In the genomic region with DNA sequence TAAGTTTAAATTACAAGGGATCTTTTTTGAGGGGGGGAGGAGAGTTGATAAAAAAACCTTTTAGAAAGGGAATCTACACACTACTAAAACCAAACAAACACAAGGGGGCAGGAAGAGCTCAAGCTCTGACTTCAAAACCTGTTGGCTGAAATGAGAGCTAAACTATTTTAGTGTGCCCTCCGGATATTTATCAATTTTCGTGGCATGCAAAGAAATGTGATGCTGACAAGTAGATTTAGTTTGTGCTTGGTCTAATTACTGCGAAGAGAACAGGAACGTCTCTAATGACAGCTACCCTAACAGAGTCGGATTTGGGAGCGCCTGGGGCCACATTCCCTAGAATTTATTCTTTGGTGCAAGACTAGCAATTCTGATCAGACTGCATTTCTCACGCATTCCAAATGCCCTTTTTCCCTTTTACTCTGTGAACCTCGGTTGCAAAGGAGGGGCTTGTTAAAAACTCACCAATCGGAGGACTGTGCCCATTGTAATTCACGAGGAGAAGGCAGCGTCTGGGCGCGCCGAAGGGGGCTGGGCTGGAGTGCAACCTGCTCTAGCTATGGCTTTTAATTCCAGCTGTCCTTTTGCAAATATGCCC, we compare ENCODE assay signal across 9 cellular contexts. TPM values are rescaled to one million over a fixed set of nuclear protein-coding genes. Genes with fewer than 3 reads are reported as not detected.
A peak's percentile ranks its signal among the peaks of the same experiment; 100 is the strongest.
DNase-seq lines count a peak whose midpoint lies in the region; ATAC-seq, FAIRE-seq and TF ChIP-seq lines count a peak whose summit lies in the region.
"Had no signal": no experiment of that assay in that cellular context is flagged by ENCODE, and none has a peak within 500 bp of the region (broad histone marks: within the 10 kb centered on the region; RNA-seq: fewer than 3 reads in every experiment).

No MANE protein-coding gene starts in this region.

- peak overlapping the region; percentile 98 for H3K4me2 ChIP-seq in hepatocyte

- no peak overlapping the region for H3K27ac ChIP-seq in hepatocyte
- H3K27ac ChIP-seq in gastrocnemius medialis, result peak overlapping the region; percentile 35 to 61 (median 55)

- peak; percentile 51 to 56 for ATAC-seq in gastrocnemius medialis
- ATAC-seq in GM18861 (IDR thresholded peaks at IDR 0.05; ENCODE audit: unreplicated experiment), result no peak

- H4K20me1 ChIP-seq in hepatocyte (ENCODE audit: insufficient read depth, poor library complexity, severe bottlenecking), result no peaks in the 10 kb centered on the region

- TF ChIP-seq CTCF in hepatocyte (IDR thresholded peaks at IDR 0.05; ENCODE audit: poor library complexity), result peak; percentile 62
- peak; percentile 30 to 57 (median 49) for TF ChIP-seq CTCF in gastrocnemius medialis (IDR thresholded peaks at IDR 0.05 in 4 of 5, conservative IDR thresholded peaks at IDR 0.05 in 1 of 5)

- H3K4me1 ChIP-seq in hepatocyte (ENCODE audit: insufficient read depth) (peaks cover 11% of the 10 kb centered on the region), gastrocnemius medialis (peaks cover 2 to 14% of the 10 kb centered on the region in 2 donors)

- peaks cover 12% of the 10 kb centered on the region for H3K79me2 ChIP-seq in hepatocyte

- H3K9me2 ChIP-seq in hepatocyte (replicated peaks; ENCODE audit: insufficient read depth), result no peaks in the 10 kb centered on the region

- peak overlapping the region; percentile 64 for H2AFZ ChIP-seq in hepatocyte

- H3K4me3 ChIP-seq in hepatocyte (peak overlapping the region; percentile 67), gastrocnemius medialis (peak overlapping the region; percentile 63 to 70 (median 68))

- in situ Hi-C loops in gastrocnemius medialis (cut with MboI; ENCODE audit: low sequenced_read_pairs in 4 of 4), result loop anchor here in 2 of 4 donors (5.0 to 25.0 kb wide), 3 partner anchors 79 to 176 kb away; no protein-coding TSS in a partner anchor

- DNase-seq in HTR-8/SVneo (ENCODE audit: insufficient read length, low spot score) (peak; percentile 1), SHP77 treated with DMSO at 0.1 percent for 48 hours (lab: John Stamatoyannopoulos, UW) (peak; percentile 39), hepatocyte (ENCODE audit: low spot score) (peak; percentile 58), gastrocnemius medialis (no peak), GM12891 (ENCODE audit: insufficient read length, low spot score) (no peak), NCI-H187 (lab: John Stamatoyannopoulos, UW) (no peak)
- no peak for DNase-seq in activated naive CD4-positive, alpha-beta T cell treated with Interleukin-2 at 50 U/mL for 16 hours

- no peak for FAIRE-seq in HTR-8/SVneo (lab: Jason Lieb, UNC)
- FAIRE-seq in GM12891 (lab: Jason Lieb, UNC), result no peak

- H3K36me3 ChIP-seq in hepatocyte (replicated peaks; ENCODE audit: insufficient read depth, low read depth) (no peaks in the 10 kb centered on the region), gastrocnemius medialis (no peaks in the 10 kb centered on the region)

- WGBS in hepatocyte (ENCODE audit: low lambda C conversion rate, missing lambda C conversion rate), result 1% methylated on average over 14 of the region's 14 CpGs

- H3K9me3 ChIP-seq in hepatocyte (ENCODE audit: low read depth), result no peaks in the 10 kb centered on the region
- H3K9me3 ChIP-seq in gastrocnemius medialis, result no peaks in the 10 kb centered on the region

- TF ChIP-seq POLR2A in gastrocnemius medialis (IDR thresholded peaks at IDR 0.05) (no peak), GM12891 (IDR thresholded peaks at IDR 0.05; ENCODE audit: low read depth, low read length) (no peak)

- intact Hi-C loops in gastrocnemius medialis (cut with DNase I; ENCODE audit: low total_unique reads), result loop anchor here (1.0 kb wide), 2 partner anchors 77 to 186 kb away; no protein-coding TSS in a partner anchor

- H3K27me3 ChIP-seq in hepatocyte (no peaks in the 10 kb centered on the region), gastrocnemius medialis (no peaks in the 10 kb centered on the region)

TF ChIP-seq in GM12891, 5 proteins besides CTCF, POLR2A, EP300 and RAD21:
- TF ChIP-seq POU2F2 (IDR thresholded peaks at IDR 0.05; ENCODE audit: low read depth, low read length), result no peak
- no peak for TF ChIP-seq SPI1 (IDR thresholded peaks at IDR 0.05; ENCODE audit: low read depth, low read length)
- TF ChIP-seq PAX5 (IDR thresholded peaks at IDR 0.05; ENCODE audit: insufficient read depth, low read length, severe bottlenecking), result no peak
- TF ChIP-seq POLR2AphosphoS5 (IDR thresholded peaks at IDR 0.05; ENCODE audit: low read depth, low read length), result no peak
- TF ChIP-seq TAF1 (IDR thresholded peaks at IDR 0.05; ENCODE audit: low read depth, low read length), result no peak

RNA-seq across cellular contexts. Expression of a gene that starts 0.8 kb away (rescaled TPM):
- 17.8 and 21.2 TPM in 2 replicates for total RNA-seq in hepatocyte
- polyA plus RNA-seq in hepatocyte, result 2.2 and 2.3 TPM in 2 replicates
- total RNA-seq in gastrocnemius medialis, result 1 to 10 TPM; 1.3 to 6.4 (median 2.4) TPM
- under 0.01 TPM for polyA plus RNA-seq in GM12891 (2012; ENCODE audit: low read depth, missing spikeins)
- total RNA-seq: LHCN-M2 had no signal

Comparison
In these comparisons a context has a peak if more than half of its experiments do, and no peak if none do; other contexts are left out.
1. DNase-seq: peak in HTR-8/SVneo (single experiment), SHP77 treated with DMSO at 0.1 percent for 48 hours (single experiment) and hepatocyte (single experiment); none in gastrocnemius medialis (0 of 2), GM12891 (single experiment), activated naive CD4-positive, alpha-beta T cell treated with Interleukin-2 at 50 U/mL for 16 hours (single experiment) and NCI-H187 (0 of 2).